In the genomic region with DNA sequence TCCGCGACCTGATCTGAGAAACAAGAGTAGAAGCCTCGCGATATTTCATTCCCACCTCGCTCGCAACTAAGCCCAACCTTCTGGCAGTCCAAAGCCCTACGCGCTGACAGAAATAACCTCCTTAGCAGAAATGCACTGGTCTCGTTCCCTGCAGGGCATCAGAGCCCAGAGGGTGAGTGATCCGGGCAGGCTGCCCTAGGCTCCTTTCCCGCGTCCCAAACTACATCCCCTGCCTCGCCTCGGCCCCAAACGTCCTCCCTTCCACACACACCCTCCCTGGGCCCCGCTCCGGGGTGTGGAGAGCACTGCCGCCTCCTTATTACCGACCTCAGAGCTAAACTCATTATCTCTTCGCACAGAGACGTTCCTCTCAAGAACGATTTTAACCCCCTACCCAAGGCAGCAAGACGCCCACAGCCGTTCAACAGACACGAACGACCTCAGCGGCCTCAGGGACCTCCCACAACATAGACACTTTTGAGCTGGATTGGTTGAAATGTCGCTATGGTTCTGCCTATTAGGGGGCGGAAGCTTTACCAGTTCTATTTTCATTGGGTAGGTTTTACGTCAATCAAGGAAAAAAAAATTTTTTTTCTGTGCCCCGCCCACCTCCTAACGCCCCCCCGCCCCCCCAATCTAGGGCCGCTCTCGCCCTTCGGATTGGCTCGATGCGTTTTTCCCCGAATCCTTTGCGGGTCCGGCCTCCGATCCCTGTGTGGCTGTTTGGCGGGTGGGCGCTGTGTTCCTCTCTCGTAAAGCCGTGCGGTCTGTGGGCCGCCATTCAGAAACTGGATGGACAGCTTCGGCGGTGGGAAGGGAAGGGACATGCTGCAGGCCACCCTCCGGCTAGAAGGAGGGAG, we compare ENCODE assay signal across 8 cellular contexts. TPM values are rescaled to one million over a fixed set of nuclear protein-coding genes. Genes with fewer than 3 reads are reported as not detected.
DNase-seq lines count a peak whose midpoint lies in the region; ATAC-seq and TF ChIP-seq lines count a peak whose summit lies in the region.

Gene CETN3, minus strand, starts transcription at position 439 of the 860 bp plus-strand sequence. Its CDS starts 95 bp downstream, at position 344.

- H3K4me1 ChIP-seq in heart left ventricle (peaks cover 0 to 23% (median 13%) of the 10 kb centered on the region in 12 donors), upper lobe of left lung (peaks cover 8 to 23% (median 12%) of the 10 kb centered on the region in 4 donors)

- peak within 1 kb of the TSS; percentile 91 to 99 (median 97) for H3K27ac ChIP-seq in heart left ventricle
- peak within 1 kb of the TSS; percentile 90 to 98 (median 94) for H3K27ac ChIP-seq in upper lobe of left lung

- in situ Hi-C loops in GM13976 (cut with MboI; ENCODE audit: low sequenced_read_pairs, unreplicated experiment) = no loop called here

- no peaks in the 10 kb centered on the region for H3K9me3 Mint-ChIP-seq in T-cell

- H3K4me3 ChIP-seq in heart left ventricle (peak within 1 kb of the TSS; percentile 58 to 96 (median 80)), upper lobe of left lung (peak within 1 kb of the TSS; percentile 74 to 93 (median 81))

- ATAC-seq in HG02852 (IDR thresholded peaks at IDR 0.05; ENCODE audit: unreplicated experiment) = peak; percentile 93
- ATAC-seq in T-cell (replicated peaks in 1 of 4) = peak; percentile 93 to 95 (median 94)
- ATAC-seq in heart left ventricle = peak; percentile 98
- peak; percentile 99 for ATAC-seq in upper lobe of left lung (ENCODE audit: low FRiP score in 2 of 2)

- H3K27ac Mint-ChIP-seq in T-cell = no peak within 1 kb of the TSS

- H3K27me3 Mint-ChIP-seq in T-cell = no peaks in the 10 kb centered on the region

- H3K36me3 ChIP-seq in heart left ventricle = peaks cover 0 to 28% (median 2%) of the 10 kb centered on the region in 9 donors
- H3K36me3 ChIP-seq in upper lobe of left lung = peaks cover 0 to 10% (median 0%) of the 10 kb centered on the region in 4 donors

- no peak within 1 kb of the TSS for H3K4me3 Mint-ChIP-seq in T-cell

- POLR2A ChIA-PET in T-cell (lab: Charles Lee) = interaction anchor here (0.6 to 2.1 kb wide), 17 partner anchors 9 to 974 kb away, joined by 3 to 22 read pairs (median 6); partner anchors contain the start of genes MBLAC2 (in 2 of the 2), POLR3G (in 2 of the 2), ARRDC3 (in 1 of the 2) and LYSMD3 (in 1 of the 2)

- TF ChIP-seq CTCF in GM13976 (IDR thresholded peaks at IDR 0.05; ENCODE audit: borderline replicate concordance, control extremely low read depth, extremely low read depth, insufficient read depth, missing control alignments) (no peak), heart left ventricle (IDR thresholded peaks at IDR 0.05) (peak in 1 of 12 donors; percentile 17), upper lobe of left lung (IDR thresholded peaks at IDR 0.05) (no peak)

- H3K36me3 Mint-ChIP-seq in T-cell = peaks cover 17% of the 10 kb centered on the region

- DNase-seq in GM13976 (ENCODE audit: low spot score) (peak; percentile 89), NCI-H1436 treated with DMSO at 0.1 percent for 48 hours (lab: John Stamatoyannopoulos, UW) (peak; percentile 95), T-cell (peak; percentile 76 to 91 (median 85)), amniotic epithelial cell (ENCODE audit: low read depth) (peak; percentile 96), heart left ventricle (peak; percentile 94 to 96 (median 95)), posterior cingulate gyrus (peak; percentile 91 to 99 (median 94)), upper lobe of left lung (peak; percentile 87 to 96)

- TF ChIP-seq POLR2A in heart left ventricle (IDR thresholded peaks at IDR 0.05) (peak in 1 of 2 donors; percentile 91), upper lobe of left lung (IDR thresholded peaks at IDR 0.05) (peak; percentile 27 to 94 (median 71))

- no peaks in the 10 kb centered on the region for H3K27me3 ChIP-seq in heart left ventricle
- no peaks in the 10 kb centered on the region for H3K27me3 ChIP-seq in upper lobe of left lung

- intact Hi-C loops in heart left ventricle (cut with DNase I) = loop anchor here in 5 of 10 donors (1.0 to 10.0 kb wide), 4 partner anchors 63 to 120 kb away; partner anchors contain the start of genes MBLAC2 (in 4 of the 5), POLR3G (in 4 of the 5) and LYSMD3 (in 2 of the 5)
- intact Hi-C loops in posterior cingulate gyrus (cut with DNase I) = loop anchor here (1.0 to 2.0 kb wide), 2 partner anchors 65 to 120 kb away; partner anchors contain the start of genes LYSMD3, MBLAC2 and POLR3G

- peaks cover 18 to 22% (median 19%) of the 10 kb centered on the region in 3 donors for H3K4me1 Mint-ChIP-seq in T-cell

- H3K9me3 ChIP-seq in heart left ventricle (no peaks in the 10 kb centered on the region), upper lobe of left lung (no peaks in the 10 kb centered on the region)

- no peak for TF ChIP-seq EP300 in upper lobe of left lung (IDR thresholded peaks at IDR 0.05)

- 0 to 1% (median 0%) methylated on average over 45 to 51 of the region's 51 CpGs for WGBS in heart left ventricle, 4 donors
- 0% methylated on average over 36 to 51 of the region's 51 CpGs for WGBS in upper lobe of left lung, 2 donors

- CTCF ChIA-PET in T-cell (lab: Charles Lee) = interaction anchor here (0.5 to 2.7 kb wide), 13 partner anchors 19 to 974 kb away, joined by 3 to 32 read pairs (median 3); partner anchors contain the start of genes ARRDC3 (in 1 of the 2), LYSMD3 (in 1 of the 2), MBLAC2 (in 1 of the 2) and POLR3G (in 1 of the 2)

RNA-seq across cellular contexts. Expression of gene CETN3, which starts in this region (rescaled TPM):
- total RNA-seq in T-cell (10 to 100 TPM in 3 of 5 donors, 1 to 10 TPM in 2; 6.9 to 17.6 (median 15.8) TPM), heart left ventricle (10 to 100 TPM in 8 of 9 donors, 1 to 10 TPM in 1; 9.3 to 22.9 (median 18.9) TPM), upper lobe of left lung (10 to 100 TPM in 3 of 6 donors, 1 to 10 TPM in 3; 3.3 to 28.5 (median 11.7) TPM)
- polyA plus RNA-seq in heart left ventricle = 10 to 100 TPM; 13.5 to 28.3 TPM

Comparison
In these comparisons a context has a peak if more than half of its experiments do, and no peak if none do; other contexts are left out.
1. Peak in every context shown above with its lines: DNase-seq, ATAC-seq, H3K4me3 ChIP-seq and H3K27ac ChIP-seq.